25 cellular contexts compared by ENCODE assay signal in genomic region chr4:80333121-80333520, GRCh38. TPM values are rescaled to one million over a fixed set of nuclear protein-coding genes. Genes with fewer than 3 reads are reported as not detected.
"Had no signal": no experiment of that assay in that cellular context is flagged by ENCODE, and none has a peak within 500 bp of the region (broad histone marks: within the 10 kb centered on the region; RNA-seq: fewer than 3 reads in every experiment).

No MANE protein-coding gene starts in this region.

- H2AFZ ChIP-seq: hepatocyte had no signal

- H3K79me2 ChIP-seq: hepatocyte had no signal

- H3K9me3 ChIP-seq: breast epithelium, lower lobe of right lung, uterus had no signal

- DNase-seq: activated CD4-positive, alpha-beta memory T cell treated with anti-CD3 and anti-CD28 coated beads for 36 hours; activated CD4-positive, alpha-beta T cell treated with anti-CD3 and anti-CD28 coated beads, Interleukin-2, amount 10 ng/mL, durations not matched to agents 24 days and 14 days; activated CD4-positive, CD25-positive, alpha-beta regulatory T cell treated with anti-CD3 and anti-CD28 coated beads, Interleukin-2, amount 50 U/mL, for 72 hours; activated CD8-positive, alpha-beta memory T cell treated with anti-CD3 and anti-CD28 coated beads, Interleukin-2, amount 50 U/mL, for 48 hours; activated gamma-delta T cell treated with Interleukin-2 at 50 U/mL for 16 hours; activated T-cell treated with anti-CD3 and anti-CD28 coated beads, Interleukin-2, amount 50 U/mL, for 24 hours; effector CD8-positive, alpha-beta T cell; glutamatergic neuron; kidney; lower lobe of right lung; mesenchymal stem cell; retina; small intestine; stimulated activated CD4-positive, alpha-beta T cell treated with anti-CD3 and anti-CD28 coated beads, Interleukin-4, amount 100 ng/mL, for 24 hours; substantia nigra; T-helper 9 cell; uterus had no signal

- H3K36me3 ChIP-seq: breast epithelium, lower lobe of right lung, uterus had no signal

- H3K4me1 ChIP-seq: breast epithelium, lower lobe of right lung, uterus had no signal

- H3K27ac ChIP-seq: breast epithelium, hepatocyte, lower lobe of right lung, uterus had no signal

- H3K4me3 ChIP-seq: breast epithelium, hepatocyte, lower lobe of right lung, uterus had no signal

- H3K4me2 ChIP-seq: hepatocyte had no signal

RNA-seq across cellular contexts. Expression of gene CFAP299, which starts 2.4 kb away (rescaled TPM):
- total RNA-seq: activated CD4-positive, alpha-beta memory T cell treated with anti-CD3 and anti-CD28 coated beads for 36 hours; activated CD4-positive, alpha-beta T cell treated with anti-CD3 and anti-CD28 coated beads, Interleukin-2, amount 10 ng/mL, durations not matched to agents 24 days and 14 days; activated CD8-positive, alpha-beta memory T cell treated with anti-CD3 and anti-CD28 coated beads for 36 hours; activated naive CD4-positive, alpha-beta T cell treated with anti-CD3 and anti-CD28 coated beads, Interleukin-2, amount 50 U/mL, for 72 hours; dermis microvascular lymphatic vessel endothelial cell; epithelial cell of proximal tubule; hepatocyte; left lobe of liver; natural killer cell treated with Interleukin-12 subunit alpha and Interleukin-12 subunit beta and Interleukin-15 and Interleukin-18, amount 100 ng/mL, for 72 hours had no signal
- polyA plus RNA-seq: hepatocyte, small intestine had no signal
